Comparison of ENCODE assay signal across 18 cellular contexts in the genomic region with DNA sequence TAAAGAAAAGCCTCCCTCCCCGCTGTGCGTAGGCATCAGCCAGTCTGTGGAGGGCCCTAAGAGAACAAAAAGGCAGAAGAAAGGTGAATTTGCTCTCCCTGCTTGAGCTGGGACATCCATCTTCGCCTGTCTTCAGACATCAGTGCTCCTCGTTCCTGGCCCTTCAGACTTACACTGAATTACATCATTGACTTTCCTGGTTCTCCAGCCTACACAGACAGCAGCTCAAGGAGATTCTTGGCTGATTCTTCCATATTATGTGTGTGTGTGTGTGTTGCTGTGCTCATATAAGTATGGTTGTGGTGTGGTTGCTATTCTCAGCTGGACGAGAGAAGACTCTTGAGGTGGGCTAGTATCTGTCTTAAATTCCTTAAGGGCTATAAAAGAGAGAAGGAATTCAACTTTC. TPM values are rescaled to one million over a fixed set of nuclear protein-coding genes. Genes with fewer than 3 reads are reported as not detected.
DNase-seq lines count a peak whose midpoint lies in the region; FAIRE-seq and TF ChIP-seq lines count a peak whose summit lies in the region.
"Had no signal": no experiment of that assay in that cellular context is flagged by ENCODE, and none has a peak within 500 bp of the region (broad histone marks: within the 10 kb centered on the region; RNA-seq: fewer than 3 reads in every experiment).

No MANE protein-coding gene starts in this region.

- H3K27ac ChIP-seq in epithelial cell of prostate (peak overlapping the region; percentile 33), parathyroid adenoma (no peak overlapping the region)
- H3K27ac ChIP-seq: coronary artery, pancreas, RWPE1 had no signal

- H3K9ac ChIP-seq in parathyroid adenoma: no peak overlapping the region

- H2AFZ ChIP-seq in parathyroid adenoma: peak overlapping the region; percentile 61

- no peaks in the 10 kb centered on the region for H3K79me2 ChIP-seq in parathyroid adenoma

- no peaks in the 10 kb centered on the region for H3K27me3 ChIP-seq in parathyroid adenoma (ENCODE audit: control insufficient read depth, insufficient read depth, low read length)
- H3K27me3 ChIP-seq: pancreas had no signal

- no peak for TF ChIP-seq CTCF in parathyroid adenoma (IDR thresholded peaks at IDR 0.05)

- no peaks in the 10 kb centered on the region for H3K36me3 ChIP-seq in parathyroid adenoma (ENCODE audit: control insufficient read depth, insufficient read depth, low read length)
- H3K36me3 ChIP-seq: pancreas had no signal

- H3K9me3 ChIP-seq in parathyroid adenoma (ENCODE audit: control insufficient read depth, low read length): no peaks in the 10 kb centered on the region
- H3K9me3 ChIP-seq: pancreas had no signal

- no peak for FAIRE-seq in frontal cortex (lab: Jason Lieb, UNC)
- FAIRE-seq: G401.6 had no signal

- H3K4me2 ChIP-seq in parathyroid adenoma (ENCODE audit: low read length): no peak overlapping the region

- intact Hi-C loops in cardiac septum (cut with DNase I): no loop called here

- DNase-seq in ELF-1 (ENCODE audit: low read depth, low spot score) (peak; percentile 70), NCI-H460 (ENCODE audit: extremely low read depth, low read depth) (peak; percentile 15), epithelial cell of prostate (ENCODE audit: low read depth, low spot score) (no peak), frontal cortex (ENCODE audit: low spot score in 2 of 2) (no peak), NCI-H226 (no peak), COLO668 (lab: John Stamatoyannopoulos, UW; ENCODE audit: unreplicated experiment) (no peak), cardiac septum (ENCODE audit: low spot score) (no peak)
- DNase-seq: activated CD4-positive, alpha-beta T cell treated with anti-CD3 and anti-CD28 coated beads, Interleukin-2, amount 50 U/mL, for 4 hours; activated CD8-positive, alpha-beta memory T cell treated with anti-CD3 and anti-CD28 coated beads, Interleukin-2, amount 50 U/mL, for 48 hours; CD4-positive, alpha-beta T cell; glutamatergic neuron; left cardiac atrium; naive B cell; pancreas had no signal

- no peaks in the 10 kb centered on the region for H3K4me1 ChIP-seq in parathyroid adenoma
- H3K4me1 ChIP-seq: pancreas had no signal

- no peak overlapping the region for H3K4me3 ChIP-seq in parathyroid adenoma (ENCODE audit: low read depth, low read length)
- H3K4me3 ChIP-seq: coronary artery, pancreas had no signal

RNA-seq across cellular contexts. Expression of a gene that starts 35.5 kb away (rescaled TPM):
- 30.8 and 33.3 TPM in 2 replicates for total RNA-seq in NCI-H460 (2014; rRNA removed; shearing (Covaris generic))
- 66.0 and 66.5 TPM in 2 replicates for polyA plus RNA-seq in NCI-H460 (2014; cell fraction: nucleus; rRNA removed)
- total RNA-seq in frontal cortex: 33.0 TPM
- 90.8 TPM for total RNA-seq in cardiac septum

RNA-seq across cellular contexts. Expression of a gene that starts 49.2 kb away (rescaled TPM):
- 64.2 and 93.1 TPM in 2 replicates for total RNA-seq in NCI-H460 (2014; rRNA removed; shearing (Covaris generic))
- polyA plus RNA-seq in NCI-H460 (2014; cell fraction: nucleus; rRNA removed): 33.2 and 38.0 TPM in 2 replicates
- 63.2 TPM for total RNA-seq in frontal cortex
- total RNA-seq in cardiac septum: 8.9 TPM

Comparison
In these comparisons a context has a peak if more than half of its experiments do, and no peak if none do; other contexts are left out.
1. DNase-seq: peak in ELF-1 (single experiment) and NCI-H460 (single experiment); none in epithelial cell of prostate (single experiment), frontal cortex (0 of 2), NCI-H226 (single experiment), COLO668 (single experiment) and cardiac septum (single experiment).